ENCODE assay signal across 7 cellular contexts in the genomic region with DNA sequence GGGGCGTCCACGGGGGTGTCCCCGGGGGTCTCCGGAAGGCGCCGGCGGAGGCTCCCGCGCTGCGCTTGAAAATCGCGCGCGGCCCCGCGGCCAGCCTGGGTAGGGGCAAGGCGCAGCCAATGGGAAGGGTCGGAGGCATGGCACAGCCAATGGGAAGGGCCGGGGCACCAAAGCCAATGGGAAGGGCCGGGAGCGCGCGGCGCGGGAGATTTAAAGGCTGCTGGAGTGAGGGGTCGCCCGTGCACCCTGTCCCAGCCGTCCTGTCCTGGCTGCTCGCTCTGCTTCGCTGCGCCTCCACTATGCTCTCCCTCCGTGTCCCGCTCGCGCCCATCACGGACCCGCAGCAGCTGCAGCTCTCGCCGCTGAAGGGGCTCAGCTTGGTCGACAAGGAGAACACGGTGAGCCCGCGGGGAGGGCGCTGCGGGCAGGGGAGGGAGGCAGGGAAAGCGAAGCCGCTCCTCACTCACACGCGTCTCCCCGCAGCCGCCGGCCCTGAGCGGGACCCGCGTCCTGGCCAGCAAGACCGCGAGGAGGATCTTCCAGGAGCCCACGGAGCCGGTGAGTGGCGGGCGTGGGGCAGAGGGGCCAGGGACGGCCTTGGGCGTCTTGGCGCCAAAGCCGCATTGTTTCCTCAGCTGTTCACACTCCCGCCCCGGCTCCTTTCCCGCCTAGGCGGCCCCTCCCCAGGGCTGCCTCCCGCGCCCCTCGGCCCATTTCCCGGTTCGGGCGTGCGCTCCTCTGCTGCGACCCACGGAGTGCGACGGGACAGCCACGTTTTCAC.
DNase-seq lines count a peak whose midpoint lies in the region; ATAC-seq and TF ChIP-seq lines count a peak whose summit lies in the region.

RRM2 (plus strand) TSS at position 240 of the 781 bp plus-strand sequence; CDS start at position 300, 60 bp downstream.

- TF ChIP-seq CTCF in astrocyte of the cerebellum (IDR thresholded peaks at IDR 0.05; ENCODE audit: low read depth, low read length, missing control alignments) (no peak), retinal pigment epithelial cell (conservative IDR thresholded peaks at IDR 0.05; ENCODE audit: low read depth, low read length) (no peak)

- peak; percentile 54 for ATAC-seq in GM18517 (IDR thresholded peaks at IDR 0.05; ENCODE audit: unreplicated experiment)
- ATAC-seq in HG03025 (IDR thresholded peaks at IDR 0.05; ENCODE audit: low FRiP score, unreplicated experiment): peak; percentile 64

- peak within 1 kb of the TSS; percentile 70 for H3K4me3 ChIP-seq in astrocyte of the cerebellum (ENCODE audit: low read depth, low read length)
- peak within 1 kb of the TSS; percentile 74 for H3K4me3 ChIP-seq in retinal pigment epithelial cell (ENCODE audit: low read length)

- in situ Hi-C loops in astrocyte of the cerebellum (cut with HindIII; ENCODE audit: low sequenced_read_pairs): loop anchor here (5.0 to 10.0 kb wide), 2 partner anchors 310 to 542 kb away; no protein-coding TSS in a partner anchor

- DNase-seq in NCI-H2081 (lab: John Stamatoyannopoulos, UW): peak; percentile 97 to 98
- DNase-seq in T-helper 22 cell (ENCODE audit: low read depth): peak; percentile 76
- DNase-seq in astrocyte of the cerebellum (ENCODE audit: low read depth): peak; percentile 75
- peak; percentile 18 to 90 (median 75) for DNase-seq in hypothalamus (lab: John Stamatoyannopoulos, UW)
- peak; percentile 63 for DNase-seq in retinal pigment epithelial cell (ENCODE audit: low read depth)

Comparison
In these comparisons a context has a peak if more than half of its experiments do, and no peak if none do; other contexts are left out.
1. Peak in every context shown above with its lines: DNase-seq, ATAC-seq and H3K4me3 ChIP-seq.